ENCODE assay signal across 19 cellular contexts in the genomic region with DNA sequence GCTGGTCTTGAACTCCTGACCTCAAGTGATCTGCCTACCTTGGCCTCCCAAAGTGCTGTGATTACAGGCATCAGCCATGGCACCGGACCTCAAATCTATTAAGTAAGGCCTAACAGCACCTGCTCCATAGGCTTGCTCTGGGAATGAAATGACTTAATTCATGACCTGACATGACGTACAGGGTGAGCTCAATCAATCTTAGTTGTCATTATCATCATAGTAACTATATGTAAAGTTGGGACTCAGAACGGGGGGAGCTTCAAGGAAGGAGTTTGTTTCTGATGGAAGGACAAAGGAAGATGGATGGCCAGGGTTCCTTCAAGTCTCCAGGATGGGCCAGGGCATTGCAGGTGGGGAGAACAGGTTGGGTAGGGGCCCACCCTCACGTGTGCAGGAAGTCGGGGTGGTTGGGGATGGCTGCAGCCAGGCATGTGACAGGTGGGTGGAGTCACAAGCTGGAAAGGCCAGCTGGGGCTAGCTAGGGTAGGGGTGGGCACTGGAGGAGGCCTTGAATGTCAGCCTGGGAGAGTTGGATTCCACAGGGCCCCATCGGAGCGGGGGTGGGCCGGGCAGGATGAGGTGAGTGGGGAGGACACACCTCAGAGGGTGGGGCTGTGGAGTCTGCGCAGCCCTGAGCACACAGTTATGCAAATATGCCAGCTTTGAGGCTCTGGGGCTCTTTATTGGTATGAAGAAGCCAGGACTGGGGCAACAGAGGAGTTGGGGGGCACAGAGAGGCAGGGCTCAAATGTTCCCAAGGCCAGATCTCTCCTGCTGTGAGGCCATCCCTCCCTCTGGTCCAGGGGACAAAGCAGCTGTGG. TPM values are rescaled to one million over a fixed set of nuclear protein-coding genes. Genes with fewer than 3 reads are reported as not detected.
DNase-seq lines count a peak whose midpoint lies in the region; ATAC-seq, FAIRE-seq and TF ChIP-seq lines count a peak whose summit lies in the region.
"Had no signal": no experiment of that assay in that cellular context is flagged by ENCODE, and none has a peak within 500 bp of the region (broad histone marks: within the 10 kb centered on the region; RNA-seq: fewer than 3 reads in every experiment).

No MANE protein-coding gene starts in this region.

- no peak overlapping the region for H3K4me2 ChIP-seq in GM12878 (ENCODE audit: control insufficient read depth, insufficient read depth)

- H3K79me2 ChIP-seq in GM12878 (ENCODE audit: control insufficient read depth, insufficient read depth, low read length) = no peaks in the 10 kb centered on the region

- peak; percentile 24; the same call in 1 of the 3 replicates for ATAC-seq in GM12878
- no peak for ATAC-seq in GM21526 (IDR thresholded peaks at IDR 0.05; ENCODE audit: low FRiP score, unreplicated experiment)
- ATAC-seq: left lung; stimulated activated naive CD8-positive, alpha-beta T cell treated with anti-CD3 and anti-CD28 coated beads, Interleukin-15, amount 100 ng/mL, for 72 hours had no signal

- no TSS peak for BruUV-seq in GM12878 (replicated peaks; lab: Mats Ljungman, UMichigan)

- no peak for TF ChIP-seq POLR2A in GM12878 (IDR thresholded peaks at IDR 0.05; ENCODE audit: low read depth, low read length)

- in situ Hi-C loops in GM12878 (cut with MboI) = no loop called here

- POLR2A ChIA-PET in GM12878 (lab: Charles Lee) = interaction anchor here (1.2 kb wide), 1 partner anchor 9 kb away, joined by 3 read pairs; no protein-coding TSS in a partner anchor

- TF ChIP-seq EP300 in GM12878 (IDR thresholded peaks at IDR 0.05; ENCODE audit: borderline replicate concordance in 1 of 2, control insufficient read depth in 1 of 2, low read depth in 2 of 2, low read length in 2 of 2) = no peak

- DNase-seq in NCI-H69 (lab: John Stamatoyannopoulos, UW) = peak; percentile 5
- no peak for DNase-seq in GM12878 (ENCODE audit: low read depth, low spot score)
- peak in 6 of 49 donors; percentile 18 to 45 (median 24) for DNase-seq in substantia nigra (lab: John Stamatoyannopoulos, UW)
- DNase-seq in NOMO-1 treated with DMSO at 0.1 percent for 48 hours (lab: John Stamatoyannopoulos, UW; ENCODE audit: unreplicated experiment) = no peak
- DNase-seq in kidney glomerular epithelial cell (lab: John Stamatoyannopoulos, UW) = no peak
- DNase-seq: activated CD4-positive, CD25-positive, alpha-beta regulatory T cell treated with anti-CD3 and anti-CD28 coated beads, Interleukin-2, amount 50 U/mL, for 72 hours; activated CD8-positive, alpha-beta memory T cell treated with anti-CD3 and anti-CD28 coated beads for 24 hours; activated T-cell treated with anti-CD3 and anti-CD28 coated beads, Interleukin-2, amount 50 U/mL, for 24 hours; CD4-positive, alpha-beta T cell; EL; HFFc6; left lung; MG63; NCI-H1436; stimulated activated naive CD8-positive, alpha-beta T cell treated with anti-CD3 and anti-CD28 coated beads, Interleukin-15, amount 100 ng/mL, for 72 hours had no signal

- TF ChIP-seq RAD21 in GM12878 (IDR thresholded peaks at IDR 0.05; ENCODE audit: insufficient read depth, low read depth, low read length) = no peak

- no peak overlapping the region for H2AFZ ChIP-seq in GM12878 (ENCODE audit: control insufficient read depth, low read depth, low read length)

- TF ChIP-seq CTCF in GM12878 (IDR thresholded peaks at IDR 0.05 in 2 of 3, conservative IDR thresholded peaks at IDR 0.05 in 1 of 3; ENCODE audit: control insufficient read depth in 2 of 3, extremely low read depth in 1 of 3, insufficient read depth in 1 of 3, low read depth in 3 of 3, low read length in 3 of 3) = no peak

- RAD21 ChIA-PET in GM12878 (lab: Charles Lee; ENCODE audit: unreplicated experiment) = interaction anchor here (0.6 kb wide), 1 partner anchor 705 kb away, joined by 3 read pairs; no protein-coding TSS in a partner anchor

- SMC1A ChIA-PET in GM12878 (lab: Charles Lee; ENCODE audit: uncharacterized antibody, unreplicated experiment) = interaction anchor here (1.2 kb wide), 1 partner anchor 10 kb away, joined by 3 read pairs; no protein-coding TSS in a partner anchor

- no peak for FAIRE-seq in GM12878 (lab: Jason Lieb, UNC)
- FAIRE-seq: RCC 7860 had no signal

- H3K36me3 ChIP-seq in GM12878 (ENCODE audit: control insufficient read depth in 2 of 2, insufficient read depth in 2 of 2, low read length in 1 of 2) = no peaks in the 10 kb centered on the region
- H3K36me3 ChIP-seq: left lung, MG63 had no signal

- H3K27me3 ChIP-seq in GM12878 (replicated peaks in 1 of 2; ENCODE audit: control insufficient read depth in 2 of 2, insufficient read depth in 2 of 2, low read length in 1 of 2) = no peaks in the 10 kb centered on the region
- no peaks in the 10 kb centered on the region for H3K27me3 ChIP-seq in layer of hippocampus (ENCODE audit: control insufficient read depth, insufficient read depth, low read length)
- H3K27me3 ChIP-seq: left lung, MG63, tibial nerve had no signal

- H4K20me1 ChIP-seq in GM12878 (ENCODE audit: control insufficient read depth, insufficient read depth) = no peaks in the 10 kb centered on the region; the same call in 1 of the 2 replicates

- no peaks in the 10 kb centered on the region for H3K9me3 ChIP-seq in GM12878 (replicated peaks; ENCODE audit: control insufficient read depth, insufficient read depth, low read length)
- H3K9me3 ChIP-seq: left lung, MG63, tibial nerve had no signal

- WGBS in GM12878 (ENCODE audit: insufficient coverage, insufficient replicate concordance, low lambda C conversion rate, missing lambda C conversion rate) = 51% methylated on average over 8 of the region's 9 CpGs

- H3K4me1 ChIP-seq in GM12878 (ENCODE audit: control insufficient read depth, insufficient read depth, low read length) = no peaks in the 10 kb centered on the region
- H3K4me1 ChIP-seq: left lung had no signal

- no peak overlapping the region for H3K4me3 ChIP-seq in GM12878
- H3K4me3 ChIP-seq: left lung, MG63, tibial nerve had no signal

- H3K9ac ChIP-seq in GM12878 (ENCODE audit: control insufficient read depth, insufficient read depth, low read length) = no peak overlapping the region

- CTCF ChIA-PET in GM12878 (lab: Yijun Ruan, JAX) = interaction anchor here (1.0 to 2.0 kb wide), 4 partner anchors 24 to 125 kb away, joined by 3 to 4 read pairs (median 3); no protein-coding TSS in a partner anchor

- intact Hi-C loops in GM12878 (cut with micrococcal nuclease; ENCODE audit: unreplicated experiment) = no loop called here

- H3K27ac ChIP-seq in GM12878 (ENCODE audit: control insufficient read depth, insufficient read depth) (no peak overlapping the region), layer of hippocampus (ENCODE audit: low read depth, low read length) (peak overlapping the region; percentile 70), substantia nigra (ENCODE audit: low read depth, low read length, poor library complexity, severe bottlenecking) (peak overlapping the region; percentile 94)
- H3K27ac ChIP-seq: left lung, tibial nerve had no signal

TF ChIP-seq in GM12878, 131 proteins besides CTCF, POLR2A, EP300 and RAD21:
- no peak for TF ChIP-seq CEBPB (IDR thresholded peaks at IDR 0.05; ENCODE audit: borderline replicate concordance in 1 of 2, low read depth in 2 of 2, low read length in 2 of 2)
TF ChIP-seq in GM12878: peak in this region for 0.

RNA-seq across cellular contexts. Expression of gene TRIM62, which starts 9.6 kb away (rescaled TPM):
- total RNA-seq in GM12878 (2013; cell fraction: nucleolus; rRNA removed) = 4.5 and 5.4 TPM in 2 replicates
- total RNA-seq in GM12878 (2014; rRNA removed) = 1.2 and 2.2 TPM in 2 replicates
- total RNA-seq in GM12878 (2014; rRNA removed; fragmentation: Illumina TruSeq; extraction: Trizol) = 0.69 and 1.0 TPM in 2 replicates
- 4.1 and 4.2 TPM in 2 replicates for total RNA-seq in GM12878 (2021)
- 1.2 TPM for polyA plus RNA-seq in GM12878 (2011; ENCODE audit: low read depth)
- 0.37 and 0.99 TPM in 2 replicates for polyA plus RNA-seq in GM12878 (2011; rRNA removed)
- polyA plus RNA-seq in GM12878 (2011; cell fraction: cytosol; rRNA removed) = 1.3 and 1.4 TPM in 2 replicates
- 4.2 and 7.0 TPM in 2 replicates for polyA plus RNA-seq in GM12878 (2011; cell fraction: nucleus; rRNA removed)
- polyA plus RNA-seq in GM12878 (2012) = 2.1 and 2.7 TPM in 2 replicates
- polyA plus RNA-seq in GM12878 (2014; fragmentation: Illumina TruSeq; extraction: Trizol) = 2.7 and 2.8 TPM in 2 replicates
- polyA plus RNA-seq in GM12878 (2014; fragmentation: Nextera tagmentation; extraction: Ambion mirVana) = under 1 TPM; 0.52 to 0.55 TPM
- polyA plus RNA-seq in GM12878 (2014; rRNA removed) = 2.6 and 2.8 TPM in 2 replicates
- polyA plus RNA-seq in GM12878 (2016; fragmentation: Nextera tagmentation; extraction: Ambion mirVana) = 1 to 10 TPM; 1.9 TPM
- 1.1 and 1.7 TPM in 2 replicates for polyA minus RNA-seq in GM12878 (2011; rRNA and poly(A)+ RNA removed)
- polyA minus RNA-seq in GM12878 (2011; cell fraction: cytosol; rRNA and poly(A)+ RNA removed) = 0.62 and 1.1 TPM in 2 replicates
- 1.5 and 2.0 TPM in 2 replicates for polyA minus RNA-seq in GM12878 (2011; cell fraction: nucleus; rRNA and poly(A)+ RNA removed)
